Comparison of ENCODE assay signal across 16 cellular contexts in genomic region chr16:170088-170507, GRCh38. TPM values are rescaled to one million over a fixed set of nuclear protein-coding genes. Genes with fewer than 3 reads are reported as not detected.
DNase-seq lines count a peak whose midpoint lies in the region; ATAC-seq and TF ChIP-seq lines count a peak whose summit lies in the region.
"Not testable (repeated sequence)": the region's sequence is repeated elsewhere in the genome, so short reads cannot be mapped to it uniquely, and the experiment has no call there.
"Had no signal": no experiment of that assay in that cellular context is flagged by ENCODE, and none has a peak within 500 bp of the region (broad histone marks: within the 10 kb centered on the region; RNA-seq: fewer than 3 reads in every experiment).

No MANE protein-coding gene starts in this region.

- not testable (repeated sequence) for H3K4ac ChIP-seq in mesendoderm (ENCODE audit: low read depth, low read length)

- H3K9ac ChIP-seq in mesendoderm (ENCODE audit: low read length), result not testable (repeated sequence)

- H3K27me3 ChIP-seq in RWPE2 (ENCODE audit: insufficient read depth, poor library complexity, severe bottlenecking), result peaks cover 66% of the 10 kb centered on the region
- peaks cover 60% of the 10 kb centered on the region for H3K27me3 ChIP-seq in adrenal gland
- not testable (repeated sequence) for H3K27me3 ChIP-seq in right cardiac atrium (ENCODE audit: control insufficient read depth, insufficient read depth)
- peaks cover 47% of the 10 kb centered on the region for H3K27me3 ChIP-seq in mesendoderm (ENCODE audit: insufficient read depth, low read length, poor library complexity)
- H3K27me3 ChIP-seq in upper lobe of left lung, result peaks cover 2 to 63% (median 33%) of the 10 kb centered on the region in 4 donors

- ATAC-seq in RWPE2 (ENCODE audit: low read depth) (peak; percentile 32; the same call in 1 of the 3 replicates), right cardiac atrium (peak; percentile 21 to 42), upper lobe of left lung (ENCODE audit: low FRiP score in 2 of 2) (peak; percentile 31 to 34)

- not testable (repeated sequence) for H2BK5ac ChIP-seq in mesendoderm (ENCODE audit: low read length)

- H3K23ac ChIP-seq in mesendoderm (ENCODE audit: low read length), result not testable (repeated sequence)

- peak; percentile 67 for DNase-seq in ELF-1 (ENCODE audit: low read depth, low spot score)
- peak; percentile 19 for DNase-seq in LoVo (ENCODE audit: low spot score)
- not testable (repeated sequence) for DNase-seq in RWPE2 (ENCODE audit: low spot score); upper lobe of left lung
- peak in 4 of 7 donors; percentile 38 to 63 (median 46) for DNase-seq in adrenal gland
- DNase-seq in epidermal melanocyte (ENCODE audit: insufficient read length, low spot score), result peak; percentile 13
- DNase-seq in right cardiac atrium, result peak in 2 of 3 donors; percentile 65 to 75
- peak; percentile 34 for DNase-seq in mesendoderm

- H4K8ac ChIP-seq in mesendoderm (ENCODE audit: low read depth, low read length), result not testable (repeated sequence)

- not testable (repeated sequence) for H3K18ac ChIP-seq in mesendoderm (ENCODE audit: low read length)

- not testable (repeated sequence) for H3K56ac ChIP-seq in mesendoderm (ENCODE audit: low read length)

- H3K36me3 ChIP-seq in RWPE2 (ENCODE audit: low read depth); adrenal gland (replicated peaks in 1 of 2); mesendoderm (ENCODE audit: control insufficient read depth, insufficient read depth, low read length); upper lobe of left lung: not testable (repeated sequence)

- 1 to 7% (median 5%) methylated on average over 5 of the region's 5 CpGs for WGBS in adrenal gland, 4 donors
- WGBS in right cardiac atrium, result under 1% methylated on average over 5 of the region's 5 CpGs
- WGBS in mesendoderm (ENCODE audit: extremely low coverage, insufficient coverage, low lambda C conversion rate), result no CpG with 5 or more reads among the region's 5 CpGs
- WGBS in upper lobe of left lung, 2 donors, result 0 to 1% methylated on average over 5 of the region's 5 CpGs

- TF ChIP-seq POLR2A in adrenal gland (IDR thresholded peaks at IDR 0.05); upper lobe of left lung (IDR thresholded peaks at IDR 0.05): not testable (repeated sequence)

- not testable (repeated sequence) for TF ChIP-seq EP300 in upper lobe of left lung (IDR thresholded peaks at IDR 0.05)

- not testable (repeated sequence) for H3K79me2 ChIP-seq in mesendoderm (ENCODE audit: control insufficient read depth, insufficient read depth, low read length)

- not testable (repeated sequence) for H2BK120ac ChIP-seq in mesendoderm (ENCODE audit: low read depth, low read length)

- not testable (repeated sequence) for H3K4me3 ChIP-seq in RWPE2 (ENCODE audit: severe bottlenecking); adrenal gland; right cardiac atrium (ENCODE audit: low read length); mesendoderm (ENCODE audit: low read length); upper lobe of left lung

- H3K27ac ChIP-seq in RWPE2 (ENCODE audit: poor library complexity, severe bottlenecking); adrenal gland; right cardiac atrium (ENCODE audit: low read length); mesendoderm (ENCODE audit: low read depth, low read length); upper lobe of left lung: not testable (repeated sequence)

- H3K4me1 ChIP-seq in RWPE2 (ENCODE audit: insufficient read depth, poor library complexity, severe bottlenecking); right cardiac atrium (ENCODE audit: control insufficient read depth, insufficient read depth, low read length); mesendoderm (ENCODE audit: control insufficient read depth, low read depth, low read length): not testable (repeated sequence)
- H3K4me1 ChIP-seq in adrenal gland (replicated peaks in 1 of 2) (peaks cover 7 to 14% of the 10 kb centered on the region in 2 donors), upper lobe of left lung (peaks cover 12 to 15% (median 14%) of the 10 kb centered on the region in 4 donors)

- H3K9me3 ChIP-seq in RWPE2 (ENCODE audit: severe bottlenecking); adrenal gland (replicated peaks in 1 of 3); right cardiac atrium (ENCODE audit: control insufficient read depth, low read length); upper lobe of left lung: not testable (repeated sequence)

- TF ChIP-seq CTCF in RWPE2 (IDR thresholded peaks at IDR 0.05; ENCODE audit: poor library complexity, severe bottlenecking); adrenal gland (IDR thresholded peaks at IDR 0.05); upper lobe of left lung (IDR thresholded peaks at IDR 0.05): not testable (repeated sequence)

- intact Hi-C loops in adrenal gland (cut with DNase I); right cardiac atrium (cut with DNase I): not testable (repeated sequence)

- not testable (repeated sequence) for H3K79me1 ChIP-seq in mesendoderm (ENCODE audit: low read length)

- not testable (repeated sequence) for H2BK15ac ChIP-seq in mesendoderm (replicated peaks; ENCODE audit: low read depth)

- H4K5ac ChIP-seq in mesendoderm (ENCODE audit: low read length), result not testable (repeated sequence)

- not testable (repeated sequence) for H3K4me2 ChIP-seq in mesendoderm (ENCODE audit: low read length)

- not testable (repeated sequence) for H2AK5ac ChIP-seq in mesendoderm (ENCODE audit: low read length)

RNA-seq across cellular contexts. Expression of gene HBA2, which starts 2.6 kb away (rescaled TPM):
- total RNA-seq in adrenal gland (100 to 1,000 TPM in 1 of 8 donors, 10 to 100 TPM in 3, 1 to 10 TPM in 3, not detected in 1; 1.9 to 161 (median 10.8) TPM), right cardiac atrium (100 to 1,000 TPM in 1 of 4 donors, 10 to 100 TPM in 3; 38.4 to 111 (median 51.4) TPM), upper lobe of left lung (1,000 to 10,000 TPM in 1 of 6 donors, 100 to 1,000 TPM in 3, 10 to 100 TPM in 2; 40.1 to 1,032 (median 301) TPM)
- polyA plus RNA-seq in adrenal gland (100 to 1,000 TPM in 1 of 3 donors, 10 to 100 TPM in 1, not detected in 1; 51.7 to 113 TPM), right cardiac atrium (5.2 TPM)
- polyA plus RNA-seq in mesendoderm (2013, experiment 1 of 2), result 0.93 TPM
- 1.5 TPM for polyA plus RNA-seq in mesendoderm (2013, experiment 2 of 2)
- total RNA-seq: activated T-cell treated with anti-CD3 and anti-CD28 coated beads, Interleukin-2, amount 50 U/mL, for 4 hours; CD8-positive, alpha-beta T cell; mesothelial cell of epicardium; PC-3; progenitor cell of endocrine pancreas had no signal
- polyA plus RNA-seq: neural cell had no signal

RNA-seq across cellular contexts. Expression of gene HBM, which starts 4.3 kb away (rescaled TPM):
- total RNA-seq in adrenal gland (under 1 TPM in 2 of 8 donors, not detected in 6; 0.53 to 0.61 TPM), right cardiac atrium (not detected), upper lobe of left lung (1 to 10 TPM in 1 of 6 donors, not detected in 5; 1.7 TPM)
- polyA plus RNA-seq in adrenal gland (not detected), right cardiac atrium (not detected)
- not detected for polyA plus RNA-seq in mesendoderm (2013, experiment 1 of 2)
- not detected for polyA plus RNA-seq in mesendoderm (2013, experiment 2 of 2)
- total RNA-seq: activated T-cell treated with anti-CD3 and anti-CD28 coated beads, Interleukin-2, amount 50 U/mL, for 4 hours; CD8-positive, alpha-beta T cell; mesothelial cell of epicardium; PC-3; progenitor cell of endocrine pancreas had no signal
- polyA plus RNA-seq: neural cell had no signal

RNA-seq across cellular contexts. Expression of gene HBA1, which starts 6.4 kb away (rescaled TPM):
- total RNA-seq in adrenal gland, result 100 to 1,000 TPM in 1 of 8 donors, 10 to 100 TPM in 4, not detected in 3; 12.7 to 237 (median 20.2) TPM
- 10 to 100 TPM in 2 of 3 donors, not detected in 1; 18.2 to 30.1 TPM for polyA plus RNA-seq in adrenal gland
- 100 to 1,000 TPM in 1 of 4 donors, 10 to 100 TPM in 3; 38.3 to 130 (median 70.9) TPM for total RNA-seq in right cardiac atrium
- 4.8 TPM for polyA plus RNA-seq in right cardiac atrium
- 4.4 TPM for polyA plus RNA-seq in mesendoderm (2013, experiment 1 of 2)
- 3.1 TPM for polyA plus RNA-seq in mesendoderm (2013, experiment 2 of 2)
- total RNA-seq in upper lobe of left lung, result 100 to 1,000 TPM in 3 of 6 donors, 10 to 100 TPM in 2, not detected in 1; 52.7 to 591 (median 286) TPM
- total RNA-seq: mesothelial cell of epicardium, PC-3, progenitor cell of endocrine pancreas had no signal
- polyA plus RNA-seq: neural cell had no signal

RNA-seq across cellular contexts. Expression of gene HBQ1, which starts 10.2 kb away (rescaled TPM):
- 1 to 10 TPM in 1 of 8 donors, not detected in 7; 1.9 TPM for total RNA-seq in adrenal gland
- polyA plus RNA-seq in adrenal gland, result under 1 TPM in 1 of 3 donors, not detected in 2; 0.44 TPM
- not detected for total RNA-seq in right cardiac atrium
- polyA plus RNA-seq in right cardiac atrium, result not detected
- 0.87 TPM for polyA plus RNA-seq in mesendoderm (2013, experiment 1 of 2)
- polyA plus RNA-seq in mesendoderm (2013, experiment 2 of 2), result 0.88 TPM
- not detected for total RNA-seq in upper lobe of left lung
- total RNA-seq: CD8-positive, alpha-beta T cell; PC-3; tibial nerve had no signal

RNA-seq across cellular contexts. Expression of gene HBZ, which starts 17.7 kb away (rescaled TPM):
- total RNA-seq in adrenal gland, result 1 to 10 TPM in 1 of 8 donors, under 1 TPM in 1, not detected in 6; 0.61 to 1.3 TPM
- not detected for polyA plus RNA-seq in adrenal gland
- not detected for total RNA-seq in right cardiac atrium
- polyA plus RNA-seq in right cardiac atrium, result not detected
- not detected for polyA plus RNA-seq in mesendoderm (2013, experiment 1 of 2)
- not detected for polyA plus RNA-seq in mesendoderm (2013, experiment 2 of 2)
- 1 to 10 TPM in 2 of 6 donors, not detected in 4; 1.1 to 1.2 TPM for total RNA-seq in upper lobe of left lung
- total RNA-seq: CD8-positive, alpha-beta T cell; cerebellum; mesothelial cell of epicardium; PC-3; progenitor cell of endocrine pancreas; tibial nerve had no signal
- polyA plus RNA-seq: neural cell had no signal
